ENCODE assay signal across 2 cellular contexts in the genomic region with DNA sequence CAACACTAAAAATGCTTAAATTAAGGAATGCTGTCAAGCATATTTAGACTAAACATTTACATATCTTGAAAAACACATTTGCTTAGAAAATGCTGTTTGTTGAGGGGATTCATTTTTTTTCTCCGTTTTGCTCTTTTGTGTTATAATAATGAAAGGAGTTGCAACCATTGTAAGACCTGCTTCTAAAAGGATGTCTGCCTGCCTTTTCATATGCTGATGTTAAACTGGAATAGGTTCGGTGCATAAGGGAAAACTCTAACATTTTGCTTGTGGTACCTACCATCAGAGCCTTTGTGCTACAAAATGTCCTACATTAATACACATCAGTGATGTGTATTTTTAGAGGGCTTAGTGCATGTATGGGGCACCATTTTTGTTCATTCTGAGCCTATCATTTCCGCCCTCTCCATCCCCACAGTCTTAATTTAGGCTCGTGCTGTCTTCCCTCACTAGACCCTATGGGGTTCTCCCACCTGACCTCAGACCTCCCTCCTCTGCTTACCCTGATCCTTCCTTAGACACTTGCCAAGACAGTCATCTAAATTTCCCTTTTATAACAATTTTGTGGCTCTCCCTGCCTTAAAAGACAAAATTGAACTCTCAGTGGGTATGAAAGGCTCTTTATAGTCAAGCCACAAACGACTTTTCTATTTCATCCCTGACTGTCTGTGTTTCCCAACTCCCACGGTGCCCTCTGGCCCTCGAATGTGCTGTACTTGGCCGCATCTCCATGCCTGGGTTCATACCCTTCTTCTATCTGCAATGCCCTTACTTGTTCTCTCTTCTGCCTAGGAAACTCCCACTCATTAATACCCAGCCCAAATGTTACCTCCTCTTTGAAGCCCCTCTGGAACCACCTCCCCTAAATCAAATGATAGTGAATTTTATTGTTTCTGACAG.
TF ChIP-seq lines count a peak whose summit lies in the region.

No MANE protein-coding gene starts in this region.

TF ChIP-seq in liver, 16 proteins besides CTCF, POLR2A, EP300 and RAD21 (continued from another document):
- TF ChIP-seq, protein P1, sequence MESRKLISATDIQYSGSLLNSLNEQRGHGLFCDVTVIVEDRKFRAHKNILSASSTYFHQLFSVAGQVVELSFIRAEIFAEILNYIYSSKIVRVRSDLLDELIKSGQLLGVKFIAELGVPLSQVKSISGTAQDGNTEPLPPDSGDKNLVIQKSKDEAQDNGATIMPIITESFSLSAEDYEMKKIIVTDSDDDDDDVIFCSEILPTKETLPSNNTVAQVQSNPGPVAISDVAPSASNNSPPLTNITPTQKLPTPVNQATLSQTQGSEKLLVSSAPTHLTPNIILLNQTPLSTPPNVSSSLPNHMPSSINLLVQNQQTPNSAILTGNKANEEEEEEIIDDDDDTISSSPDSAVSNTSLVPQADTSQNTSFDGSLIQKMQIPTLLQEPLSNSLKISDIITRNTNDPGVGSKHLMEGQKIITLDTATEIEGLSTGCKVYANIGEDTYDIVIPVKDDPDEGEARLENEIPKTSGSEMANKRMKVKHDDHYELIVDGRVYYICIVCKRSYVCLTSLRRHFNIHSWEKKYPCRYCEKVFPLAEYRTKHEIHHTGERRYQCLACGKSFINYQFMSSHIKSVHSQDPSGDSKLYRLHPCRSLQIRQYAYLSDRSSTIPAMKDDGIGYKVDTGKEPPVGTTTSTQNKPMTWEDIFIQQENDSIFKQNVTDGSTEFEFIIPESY (IDR thresholded peaks at IDR 0.05), result peak; percentile 47
- TF ChIP-seq SP1 (IDR thresholded peaks at IDR 0.05) (peak; percentile 77), HNF4G (IDR thresholded peaks at IDR 0.05) (no peak), JUND (IDR thresholded peaks at IDR 0.05) (peak; percentile 31 to 39), FOXA2 (IDR thresholded peaks at IDR 0.05) (no peak)
- TF ChIP-seq, protein P2, sequence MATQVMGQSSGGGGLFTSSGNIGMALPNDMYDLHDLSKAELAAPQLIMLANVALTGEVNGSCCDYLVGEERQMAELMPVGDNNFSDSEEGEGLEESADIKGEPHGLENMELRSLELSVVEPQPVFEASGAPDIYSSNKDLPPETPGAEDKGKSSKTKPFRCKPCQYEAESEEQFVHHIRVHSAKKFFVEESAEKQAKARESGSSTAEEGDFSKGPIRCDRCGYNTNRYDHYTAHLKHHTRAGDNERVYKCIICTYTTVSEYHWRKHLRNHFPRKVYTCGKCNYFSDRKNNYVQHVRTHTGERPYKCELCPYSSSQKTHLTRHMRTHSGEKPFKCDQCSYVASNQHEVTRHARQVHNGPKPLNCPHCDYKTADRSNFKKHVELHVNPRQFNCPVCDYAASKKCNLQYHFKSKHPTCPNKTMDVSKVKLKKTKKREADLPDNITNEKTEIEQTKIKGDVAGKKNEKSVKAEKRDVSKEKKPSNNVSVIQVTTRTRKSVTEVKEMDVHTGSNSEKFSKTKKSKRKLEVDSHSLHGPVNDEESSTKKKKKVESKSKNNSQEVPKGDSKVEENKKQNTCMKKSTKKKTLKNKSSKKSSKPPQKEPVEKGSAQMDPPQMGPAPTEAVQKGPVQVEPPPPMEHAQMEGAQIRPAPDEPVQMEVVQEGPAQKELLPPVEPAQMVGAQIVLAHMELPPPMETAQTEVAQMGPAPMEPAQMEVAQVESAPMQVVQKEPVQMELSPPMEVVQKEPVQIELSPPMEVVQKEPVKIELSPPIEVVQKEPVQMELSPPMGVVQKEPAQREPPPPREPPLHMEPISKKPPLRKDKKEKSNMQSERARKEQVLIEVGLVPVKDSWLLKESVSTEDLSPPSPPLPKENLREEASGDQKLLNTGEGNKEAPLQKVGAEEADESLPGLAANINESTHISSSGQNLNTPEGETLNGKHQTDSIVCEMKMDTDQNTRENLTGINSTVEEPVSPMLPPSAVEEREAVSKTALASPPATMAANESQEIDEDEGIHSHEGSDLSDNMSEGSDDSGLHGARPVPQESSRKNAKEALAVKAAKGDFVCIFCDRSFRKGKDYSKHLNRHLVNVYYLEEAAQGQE (IDR thresholded peaks at IDR 0.05), result peak; percentile 50
TF ChIP-seq in liver: peak in this region for 10.

TF ChIP-seq in HepG2, 621 proteins besides CTCF, POLR2A, EP300 and RAD21 (continued from another document):
- TF ChIP-seq, protein P3, sequence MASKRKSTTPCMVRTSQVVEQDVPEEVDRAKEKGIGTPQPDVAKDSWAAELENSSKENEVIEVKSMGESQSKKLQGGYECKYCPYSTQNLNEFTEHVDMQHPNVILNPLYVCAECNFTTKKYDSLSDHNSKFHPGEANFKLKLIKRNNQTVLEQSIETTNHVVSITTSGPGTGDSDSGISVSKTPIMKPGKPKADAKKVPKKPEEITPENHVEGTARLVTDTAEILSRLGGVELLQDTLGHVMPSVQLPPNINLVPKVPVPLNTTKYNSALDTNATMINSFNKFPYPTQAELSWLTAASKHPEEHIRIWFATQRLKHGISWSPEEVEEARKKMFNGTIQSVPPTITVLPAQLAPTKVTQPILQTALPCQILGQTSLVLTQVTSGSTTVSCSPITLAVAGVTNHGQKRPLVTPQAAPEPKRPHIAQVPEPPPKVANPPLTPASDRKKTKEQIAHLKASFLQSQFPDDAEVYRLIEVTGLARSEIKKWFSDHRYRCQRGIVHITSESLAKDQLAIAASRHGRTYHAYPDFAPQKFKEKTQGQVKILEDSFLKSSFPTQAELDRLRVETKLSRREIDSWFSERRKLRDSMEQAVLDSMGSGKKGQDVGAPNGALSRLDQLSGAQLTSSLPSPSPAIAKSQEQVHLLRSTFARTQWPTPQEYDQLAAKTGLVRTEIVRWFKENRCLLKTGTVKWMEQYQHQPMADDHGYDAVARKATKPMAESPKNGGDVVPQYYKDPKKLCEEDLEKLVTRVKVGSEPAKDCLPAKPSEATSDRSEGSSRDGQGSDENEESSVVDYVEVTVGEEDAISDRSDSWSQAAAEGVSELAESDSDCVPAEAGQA (IDR thresholded peaks at IDR 0.05; ENCODE audit: low read depth), result no peak
- TF ChIP-seq, protein P3 (CRISPR knock-in tag; IDR thresholded peaks at IDR 0.05; ENCODE audit: borderline replicate concordance), result no peak
- TF ChIP-seq ZNF44 (CRISPR knock-in tag; IDR thresholded peaks at IDR 0.05), result no peak
- TF ChIP-seq KLF13 (CRISPR knock-in tag; IDR thresholded peaks at IDR 0.05), result no peak
- no peak for TF ChIP-seq NPAS2 (CRISPR knock-in tag; IDR thresholded peaks at IDR 0.05; ENCODE audit: borderline replicate concordance)
- TF ChIP-seq ZNF383 (CRISPR knock-in tag; IDR thresholded peaks at IDR 0.05; ENCODE audit: borderline replicate concordance), result no peak
- no peak for TF ChIP-seq ZNF335 (CRISPR knock-in tag; IDR thresholded peaks at IDR 0.05)
- TF ChIP-seq, protein P4, sequence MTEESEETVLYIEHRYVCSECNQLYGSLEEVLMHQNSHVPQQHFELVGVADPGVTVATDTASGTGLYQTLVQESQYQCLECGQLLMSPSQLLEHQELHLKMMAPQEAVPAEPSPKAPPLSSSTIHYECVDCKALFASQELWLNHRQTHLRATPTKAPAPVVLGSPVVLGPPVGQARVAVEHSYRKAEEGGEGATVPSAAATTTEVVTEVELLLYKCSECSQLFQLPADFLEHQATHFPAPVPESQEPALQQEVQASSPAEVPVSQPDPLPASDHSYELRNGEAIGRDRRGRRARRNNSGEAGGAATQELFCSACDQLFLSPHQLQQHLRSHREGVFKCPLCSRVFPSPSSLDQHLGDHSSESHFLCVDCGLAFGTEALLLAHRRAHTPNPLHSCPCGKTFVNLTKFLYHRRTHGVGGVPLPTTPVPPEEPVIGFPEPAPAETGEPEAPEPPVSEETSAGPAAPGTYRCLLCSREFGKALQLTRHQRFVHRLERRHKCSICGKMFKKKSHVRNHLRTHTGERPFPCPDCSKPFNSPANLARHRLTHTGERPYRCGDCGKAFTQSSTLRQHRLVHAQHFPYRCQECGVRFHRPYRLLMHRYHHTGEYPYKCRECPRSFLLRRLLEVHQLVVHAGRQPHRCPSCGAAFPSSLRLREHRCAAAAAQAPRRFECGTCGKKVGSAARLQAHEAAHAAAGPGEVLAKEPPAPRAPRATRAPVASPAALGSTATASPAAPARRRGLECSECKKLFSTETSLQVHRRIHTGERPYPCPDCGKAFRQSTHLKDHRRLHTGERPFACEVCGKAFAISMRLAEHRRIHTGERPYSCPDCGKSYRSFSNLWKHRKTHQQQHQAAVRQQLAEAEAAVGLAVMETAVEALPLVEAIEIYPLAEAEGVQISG (CRISPR knock-in tag; IDR thresholded peaks at IDR 0.05), result no peak
- no peak for TF ChIP-seq GATA4 (IDR thresholded peaks at IDR 0.05; ENCODE audit: borderline replicate concordance, low read depth)
- TF ChIP-seq NFATC3 (CRISPR knock-in tag; IDR thresholded peaks at IDR 0.05), result no peak
- no peak for TF ChIP-seq FOXM1 (CRISPR knock-in tag; IDR thresholded peaks at IDR 0.05)
- no peak for TF ChIP-seq ZEB1 (IDR thresholded peaks at IDR 0.05; ENCODE audit: insufficient replicate concordance, low read depth)
- TF ChIP-seq JUND (CRISPR knock-in tag; IDR thresholded peaks at IDR 0.05), result no peak
- TF ChIP-seq U2AF2 (IDR thresholded peaks at IDR 0.05; ENCODE audit: low read depth, low read length), result no peak
- TF ChIP-seq PCBP1 (IDR thresholded peaks at IDR 0.05; ENCODE audit: borderline replicate concordance, low read depth, low read length), result no peak
- TF ChIP-seq HOXA7 (CRISPR knock-in tag; IDR thresholded peaks at IDR 0.05), result no peak
- no peak for TF ChIP-seq SRSF1 (optimal IDR thresholded peaks at IDR 0.05; ENCODE audit: low read depth, low read length)
- TF ChIP-seq BRD4 (CRISPR knock-in tag; IDR thresholded peaks at IDR 0.05), result no peak
- TF ChIP-seq REXO4 (CRISPR knock-in tag; IDR thresholded peaks at IDR 0.05; ENCODE audit: borderline replicate concordance), result no peak
